ENCODE assay signal across 15 cellular contexts in genomic region chr14:101729382-101729781, GRCh38. TPM values are rescaled to one million over a fixed set of nuclear protein-coding genes. Genes with fewer than 3 reads are reported as not detected.
DNase-seq lines count a peak whose midpoint lies in the region; ATAC-seq and TF ChIP-seq lines count a peak whose summit lies in the region.
"Had no signal": no experiment of that assay in that cellular context is flagged by ENCODE, and none has a peak within 500 bp of the region (broad histone marks: within the 10 kb centered on the region; RNA-seq: fewer than 3 reads in every experiment).

No MANE protein-coding gene starts in this region.

- 83% methylated on average over 6 of the region's 6 CpGs for WGBS in right cardiac atrium

- intact Hi-C loops in activated CD4-positive, alpha-beta memory T cell treated with anti-CD3 and anti-CD28 coated beads for 36 hours (cut with micrococcal nuclease), result no loop called here
- intact Hi-C loops in CD4-positive, alpha-beta memory T cell (cut with micrococcal nuclease), result no loop called here
- intact Hi-C loops in right cardiac atrium (cut with DNase I), result no loop called here

- H3K36me3 ChIP-seq in CD4-positive, alpha-beta memory T cell (ENCODE audit: insufficient read depth, low read length), result no peaks in the 10 kb centered on the region
- H3K36me3 ChIP-seq in neutrophil, result no peaks in the 10 kb centered on the region

- no peaks in the 10 kb centered on the region for H3K27me3 Mint-ChIP-seq in activated CD4-positive, alpha-beta memory T cell treated with anti-CD3 and anti-CD28 coated beads for 36 hours
- no peaks in the 10 kb centered on the region for H3K27me3 Mint-ChIP-seq in activated CD4-positive, alpha-beta memory T cell treated with anti-CD3 and anti-CD28 coated beads, Interleukin-2, amount 10 ng/mL, durations not matched to agents 7 days and 5 days
- H3K27me3 Mint-ChIP-seq in CD4-positive, alpha-beta memory T cell, result no peaks in the 10 kb centered on the region
- no peaks in the 10 kb centered on the region for H3K27me3 Mint-ChIP-seq in activated T-helper 17 cell treated with anti-CD3 and anti-CD28 coated beads, Interleukin-2, amount 50 U/mL, for 72 hours

- H3K27ac ChIP-seq in CD4-positive, alpha-beta memory T cell (ENCODE audit: low read depth, low read length), result no peak overlapping the region
- H3K27ac ChIP-seq in neutrophil (peak overlapping the region; percentile 95), right cardiac atrium (ENCODE audit: low read length) (no peak overlapping the region)
- H3K27ac ChIP-seq: HL-60 had no signal

- ATAC-seq in activated T-helper 17 cell treated with anti-CD3 and anti-CD28 coated beads, Interleukin-2, amount 50 U/mL, for 72 hours (replicated peaks), result no peak
- no peak for ATAC-seq in right cardiac atrium
- no peak for ATAC-seq in HG03025 (IDR thresholded peaks at IDR 0.05; ENCODE audit: low FRiP score, unreplicated experiment)
- ATAC-seq: GM23338, K562 had no signal

- H3K27ac Mint-ChIP-seq in activated CD4-positive, alpha-beta memory T cell treated with anti-CD3 and anti-CD28 coated beads for 36 hours, result peak overlapping the region; percentile 28
- no peak overlapping the region for H3K27ac Mint-ChIP-seq in activated CD4-positive, alpha-beta memory T cell treated with anti-CD3 and anti-CD28 coated beads, Interleukin-2, amount 10 ng/mL, durations not matched to agents 7 days and 5 days
- H3K27ac Mint-ChIP-seq in CD4-positive, alpha-beta memory T cell, result peak overlapping the region in 6 of 7 donors; percentile 85 to 100 (median 98)
- H3K27ac Mint-ChIP-seq in activated T-helper 17 cell treated with anti-CD3 and anti-CD28 coated beads, Interleukin-2, amount 50 U/mL, for 72 hours, result peak overlapping the region; percentile 96
- H3K27ac Mint-ChIP-seq: GM23338 had no signal

- POLR2A ChIA-PET in activated CD4-positive, alpha-beta memory T cell treated with anti-CD3 and anti-CD28 coated beads for 36 hours (lab: Charles Lee), result no interaction called here
- POLR2A ChIA-PET in activated CD4-positive, alpha-beta memory T cell treated with anti-CD3 and anti-CD28 coated beads, Interleukin-2, amount 10 ng/mL, durations not matched to agents 7 days and 5 days (lab: Charles Lee), result interaction anchor here (1.1 to 3.0 kb wide), 3 partner anchors 7 to 80 kb away, joined by 3 to 56 read pairs (median 15); no protein-coding TSS in a partner anchor
- POLR2A ChIA-PET in CD4-positive, alpha-beta memory T cell (lab: Charles Lee; ENCODE audit: partially characterized antibody), result interaction anchor here (1.1 to 4.9 kb wide), 3 partner anchors 22 to 33 kb away, joined by 3 to 59 read pairs (median 4); no protein-coding TSS in a partner anchor

- H3K4me3 Mint-ChIP-seq in activated CD4-positive, alpha-beta memory T cell treated with anti-CD3 and anti-CD28 coated beads for 36 hours, result no peak overlapping the region
- no peak overlapping the region for H3K4me3 Mint-ChIP-seq in activated CD4-positive, alpha-beta memory T cell treated with anti-CD3 and anti-CD28 coated beads, Interleukin-2, amount 10 ng/mL, durations not matched to agents 7 days and 5 days
- H3K4me3 Mint-ChIP-seq in CD4-positive, alpha-beta memory T cell, result peak overlapping the region in 2 of 8 donors; percentile 3 to 22
- H3K4me3 Mint-ChIP-seq in activated T-helper 17 cell treated with anti-CD3 and anti-CD28 coated beads, Interleukin-2, amount 50 U/mL, for 72 hours, result peak overlapping the region; percentile 92
- H3K4me3 Mint-ChIP-seq: GM23338 had no signal

- CTCF ChIA-PET in activated CD4-positive, alpha-beta memory T cell treated with anti-CD3 and anti-CD28 coated beads for 36 hours (lab: Charles Lee), result interaction anchor here (4.3 kb wide), 1 partner anchor 23 kb away, joined by 21 read pairs; no protein-coding TSS in a partner anchor
- CTCF ChIA-PET in activated CD4-positive, alpha-beta memory T cell treated with anti-CD3 and anti-CD28 coated beads, Interleukin-2, amount 10 ng/mL, durations not matched to agents 7 days and 5 days (lab: Charles Lee), result no interaction called here
- CTCF ChIA-PET in CD4-positive, alpha-beta memory T cell (lab: Charles Lee; ENCODE audit: partially characterized antibody), result interaction anchor here (4.2 kb wide), 1 partner anchor 22 kb away, joined by 22 read pairs; no protein-coding TSS in a partner anchor

- H3K9me3 ChIP-seq in CD4-positive, alpha-beta memory T cell (ENCODE audit: control insufficient read depth in 1 of 2, low read length in 2 of 2), result no peaks in the 10 kb centered on the region
- H3K9me3 ChIP-seq in neutrophil, result no peaks in the 10 kb centered on the region
- no peaks in the 10 kb centered on the region for H3K9me3 ChIP-seq in right cardiac atrium (ENCODE audit: control insufficient read depth, low read length)

- TF ChIP-seq CTCF in neutrophil (IDR thresholded peaks at IDR 0.05), result no peak

- peaks cover 68% of the 10 kb centered on the region for H3K4me1 Mint-ChIP-seq in activated CD4-positive, alpha-beta memory T cell treated with anti-CD3 and anti-CD28 coated beads for 36 hours (ENCODE audit: low read depth)
- peaks cover 50% of the 10 kb centered on the region for H3K4me1 Mint-ChIP-seq in activated CD4-positive, alpha-beta memory T cell treated with anti-CD3 and anti-CD28 coated beads, Interleukin-2, amount 10 ng/mL, durations not matched to agents 7 days and 5 days
- H3K4me1 Mint-ChIP-seq in CD4-positive, alpha-beta memory T cell, result peaks cover 31 to 60% (median 44%) of the 10 kb centered on the region in 4 donors
- peaks cover 33% of the 10 kb centered on the region for H3K4me1 Mint-ChIP-seq in activated T-helper 17 cell treated with anti-CD3 and anti-CD28 coated beads, Interleukin-2, amount 50 U/mL, for 72 hours

- H3K4me3 ChIP-seq in CD4-positive, alpha-beta memory T cell (ENCODE audit: low read length in 2 of 2), result no peak overlapping the region
- H3K4me3 ChIP-seq in neutrophil (ENCODE audit: low read depth in 1 of 2, low read length in 1 of 2) (no peak overlapping the region), right cardiac atrium (ENCODE audit: low read length) (no peak overlapping the region)
- H3K4me3 ChIP-seq: GM23338, K562 had no signal

- H3K4me1 ChIP-seq in CD4-positive, alpha-beta memory T cell (ENCODE audit: insufficient read depth, low read length), result peaks cover 42% of the 10 kb centered on the region
- H3K4me1 ChIP-seq in neutrophil (ENCODE audit: control insufficient read depth in 1 of 2, insufficient read depth in 1 of 2, low read depth in 1 of 2, low read length in 1 of 2) (peaks cover 62 to 71% of the 10 kb centered on the region in 2 experiments), right cardiac atrium (ENCODE audit: control insufficient read depth, insufficient read depth, low read length) (no peaks in the 10 kb centered on the region)

- no peaks in the 10 kb centered on the region for H3K9me3 Mint-ChIP-seq in activated CD4-positive, alpha-beta memory T cell treated with anti-CD3 and anti-CD28 coated beads for 36 hours
- H3K9me3 Mint-ChIP-seq in activated CD4-positive, alpha-beta memory T cell treated with anti-CD3 and anti-CD28 coated beads, Interleukin-2, amount 10 ng/mL, durations not matched to agents 7 days and 5 days, result no peaks in the 10 kb centered on the region
- peaks cover 0 to 1% (median 0%) of the 10 kb centered on the region in 8 donors for H3K9me3 Mint-ChIP-seq in CD4-positive, alpha-beta memory T cell
- H3K9me3 Mint-ChIP-seq in activated T-helper 17 cell treated with anti-CD3 and anti-CD28 coated beads, Interleukin-2, amount 50 U/mL, for 72 hours, result peaks cover 6% of the 10 kb centered on the region
- H3K9me3 Mint-ChIP-seq: GM23338 had no signal

- no peaks in the 10 kb centered on the region for H3K27me3 ChIP-seq in CD4-positive, alpha-beta memory T cell (ENCODE audit: insufficient read depth, low read length)
- H3K27me3 ChIP-seq in neutrophil, result no peaks in the 10 kb centered on the region
- H3K27me3 ChIP-seq in right cardiac atrium (ENCODE audit: control insufficient read depth, insufficient read depth), result no peaks in the 10 kb centered on the region

- no peaks in the 10 kb centered on the region for H3K36me3 Mint-ChIP-seq in activated CD4-positive, alpha-beta memory T cell treated with anti-CD3 and anti-CD28 coated beads for 36 hours
- peaks cover 15% of the 10 kb centered on the region for H3K36me3 Mint-ChIP-seq in activated CD4-positive, alpha-beta memory T cell treated with anti-CD3 and anti-CD28 coated beads, Interleukin-2, amount 10 ng/mL, durations not matched to agents 7 days and 5 days (ENCODE audit: low read depth)
- H3K36me3 Mint-ChIP-seq in CD4-positive, alpha-beta memory T cell, result no peaks in the 10 kb centered on the region
- no peaks in the 10 kb centered on the region for H3K36me3 Mint-ChIP-seq in activated T-helper 17 cell treated with anti-CD3 and anti-CD28 coated beads, Interleukin-2, amount 50 U/mL, for 72 hours (ENCODE audit: low read depth)

- DNase-seq in activated CD4-positive, alpha-beta memory T cell treated with anti-CD3 and anti-CD28 coated beads for 36 hours, result no peak
- DNase-seq in activated CD4-positive, alpha-beta memory T cell treated with anti-CD3 and anti-CD28 coated beads, Interleukin-2, amount 10 ng/mL, durations not matched to agents 7 days and 5 days, result no peak
- DNase-seq in CD4-positive, alpha-beta memory T cell, result no peak
- no peak for DNase-seq in right cardiac atrium
- DNase-seq in activated naive CD4-positive, alpha-beta T cell (lab: John Stamatoyannopoulos, UW), result no peak
- DNase-seq: C1 segment of cervical spinal cord, NCI-H1092, NCI-H1694, NCI-H446 had no signal

RNA-seq across cellular contexts. Expression of gene PPP2R5C, which starts 32.1 kb away (rescaled TPM):
- total RNA-seq in activated CD4-positive, alpha-beta memory T cell treated with anti-CD3 and anti-CD28 coated beads for 36 hours, result 100 to 1,000 TPM; 252 to 268 TPM
- 100 to 1,000 TPM; 338 to 348 TPM for total RNA-seq in activated CD4-positive, alpha-beta memory T cell treated with anti-CD3 and anti-CD28 coated beads, Interleukin-2, amount 10 ng/mL, durations not matched to agents 7 days and 5 days
- total RNA-seq in CD4-positive, alpha-beta memory T cell, result 100 to 1,000 TPM; 584 to 620 TPM
- polyA plus RNA-seq in CD4-positive, alpha-beta memory T cell, result 100 to 1,000 TPM; 273 to 278 TPM
- 100 to 1,000 TPM; 232 to 283 TPM for total RNA-seq in activated T-helper 17 cell treated with anti-CD3 and anti-CD28 coated beads, Interleukin-2, amount 50 U/mL, for 72 hours
- total RNA-seq in right cardiac atrium, result 100 to 1,000 TPM; 141 to 158 (median 146) TPM
- 100.0 TPM for polyA plus RNA-seq in right cardiac atrium
